ENCODE assay signal across 1 cellular context in genomic region chr4:26345541-26345940, GRCh38.
TF ChIP-seq lines count a peak whose summit lies in the region.

No MANE protein-coding gene starts in this region.

TF ChIP-seq in WTC11, 78 proteins besides CTCF, POLR2A, EP300 and RAD21 (continued from another document):
- TF ChIP-seq, protein P1, sequence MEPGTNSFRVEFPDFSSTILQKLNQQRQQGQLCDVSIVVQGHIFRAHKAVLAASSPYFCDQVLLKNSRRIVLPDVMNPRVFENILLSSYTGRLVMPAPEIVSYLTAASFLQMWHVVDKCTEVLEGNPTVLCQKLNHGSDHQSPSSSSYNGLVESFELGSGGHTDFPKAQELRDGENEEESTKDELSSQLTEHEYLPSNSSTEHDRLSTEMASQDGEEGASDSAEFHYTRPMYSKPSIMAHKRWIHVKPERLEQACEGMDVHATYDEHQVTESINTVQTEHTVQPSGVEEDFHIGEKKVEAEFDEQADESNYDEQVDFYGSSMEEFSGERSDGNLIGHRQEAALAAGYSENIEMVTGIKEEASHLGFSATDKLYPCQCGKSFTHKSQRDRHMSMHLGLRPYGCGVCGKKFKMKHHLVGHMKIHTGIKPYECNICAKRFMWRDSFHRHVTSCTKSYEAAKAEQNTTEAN (CRISPR knock-in tag; IDR thresholded peaks at IDR 0.05), result no peak
- TF ChIP-seq TEAD4 (CRISPR knock-in tag; IDR thresholded peaks at IDR 0.05), result no peak
